In the genomic region with DNA sequence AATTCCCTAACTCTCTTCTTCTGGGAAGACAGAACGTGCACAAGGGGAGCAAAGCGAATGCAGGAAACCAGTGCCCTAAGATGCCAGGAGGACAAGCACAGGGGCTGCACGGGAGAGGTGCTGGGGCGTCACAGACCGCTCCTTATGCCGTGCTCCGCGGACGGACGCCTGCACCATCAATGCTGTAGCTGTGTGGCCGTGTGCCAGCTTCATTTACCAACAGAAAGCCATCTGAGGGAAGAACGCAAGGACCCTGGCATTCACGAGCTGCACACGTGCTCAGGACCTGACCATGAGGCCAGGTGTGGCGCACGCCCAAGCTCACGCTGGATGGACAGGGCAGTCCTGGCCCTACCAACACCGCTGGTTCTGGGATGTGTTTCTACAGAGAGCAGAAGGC, we compare ENCODE assay signal across 18 cellular contexts. TPM values are rescaled to one million over a fixed set of nuclear protein-coding genes. Genes with fewer than 3 reads are reported as not detected.
DNase-seq lines count a peak whose midpoint lies in the region; ATAC-seq lines count a peak whose summit lies in the region.
"Had no signal": no experiment of that assay in that cellular context is flagged by ENCODE, and none has a peak within 500 bp of the region (broad histone marks: within the 10 kb centered on the region; RNA-seq: fewer than 3 reads in every experiment).

No MANE protein-coding gene starts in this region.

- no peaks in the 10 kb centered on the region for H3K36me3 Mint-ChIP-seq in activated T-helper 1 cell treated with anti-CD3 and anti-CD28 coated beads, Interleukin-12 subunit alpha, Interleukin-12 subunit beta, Interleukin-2, Interleukin-4 antibody, amounts not matched to agents 30 ng/mL and 10 ng/mL and 1 ng/mL, durations not matched to agents 14 hours and 24 hours and 36 hours (ENCODE audit: low read depth)
- H3K36me3 Mint-ChIP-seq in naive thymus-derived CD8-positive, alpha-beta T cell, result peaks cover 0 to 74% (median 18%) of the 10 kb centered on the region in 3 donors

- H3K4me1 Mint-ChIP-seq in activated T-helper 1 cell treated with anti-CD3 and anti-CD28 coated beads, Interleukin-12 subunit alpha, Interleukin-12 subunit beta, Interleukin-2, Interleukin-4 antibody, amounts not matched to agents 30 ng/mL and 10 ng/mL and 1 ng/mL, durations not matched to agents 14 hours and 24 hours and 36 hours (ENCODE audit: low read depth), result no peaks in the 10 kb centered on the region
- H3K4me1 Mint-ChIP-seq in naive thymus-derived CD8-positive, alpha-beta T cell, result peaks cover 0 to 14% (median 4%) of the 10 kb centered on the region in 4 donors
- H3K4me1 Mint-ChIP-seq: B cell had no signal

- peaks cover 0 to 18% of the 10 kb centered on the region in 2 donors for H3K4me1 ChIP-seq in neuronal stem cell (ENCODE audit: control insufficient read depth in 2 of 2, insufficient read depth in 1 of 2, low read depth in 1 of 2, low read length in 2 of 2)

- no peak overlapping the region for H2BK120ac ChIP-seq in neuronal stem cell (ENCODE audit: low read depth, low read length)

- H3K9me3 ChIP-seq in neuronal stem cell (replicated peaks in 1 of 2; ENCODE audit: control insufficient read depth in 2 of 2, insufficient read depth in 1 of 2, low read depth in 1 of 2, low read length in 2 of 2), result peaks cover 0 to 4% of the 10 kb centered on the region in 2 donors
- H3K9me3 ChIP-seq: BLaER1 treated with 17β-estradiol and CSF1 and Interleukin-3, amounts not matched to agents 10 nM and 100 nM had no signal

- H3K27me3 Mint-ChIP-seq in activated T-helper 1 cell treated with anti-CD3 and anti-CD28 coated beads, Interleukin-12 subunit alpha, Interleukin-12 subunit beta, Interleukin-2, Interleukin-4 antibody, amounts not matched to agents 30 ng/mL and 10 ng/mL and 1 ng/mL, durations not matched to agents 14 hours and 24 hours and 36 hours (ENCODE audit: insufficient read depth), result no peaks in the 10 kb centered on the region
- H3K27me3 Mint-ChIP-seq in naive thymus-derived CD8-positive, alpha-beta T cell, result no peaks in the 10 kb centered on the region
- H3K27me3 Mint-ChIP-seq: B cell had no signal

- H2AFZ ChIP-seq in neuronal stem cell (ENCODE audit: low read length), result no peak overlapping the region
- H2AFZ ChIP-seq: GM23338 had no signal

- peak overlapping the region; percentile 19 for H3K18ac ChIP-seq in neuronal stem cell (ENCODE audit: low read length)

- H2AK5ac ChIP-seq in neuronal stem cell (ENCODE audit: low read depth, low read length), result no peak overlapping the region

- POLR2A ChIA-PET in naive thymus-derived CD8-positive, alpha-beta T cell (lab: Charles Lee), result no interaction called here

- no CpG with 5 or more reads among the region's 18 CpGs for WGBS in neuronal stem cell (ENCODE audit: extremely low coverage in 2 of 2, insufficient read length in 2 of 2, insufficient replicate concordance in 1 of 2), 2 donors

- H3K9me3 Mint-ChIP-seq in activated T-helper 1 cell treated with anti-CD3 and anti-CD28 coated beads, Interleukin-12 subunit alpha, Interleukin-12 subunit beta, Interleukin-2, Interleukin-4 antibody, amounts not matched to agents 30 ng/mL and 10 ng/mL and 1 ng/mL, durations not matched to agents 14 hours and 24 hours and 36 hours, result no peaks in the 10 kb centered on the region
- no peaks in the 10 kb centered on the region for H3K9me3 Mint-ChIP-seq in naive thymus-derived CD8-positive, alpha-beta T cell
- H3K9me3 Mint-ChIP-seq: CD8-positive, alpha-beta T cell; GM23338; HFFc6 had no signal

- H2BK5ac ChIP-seq in neuronal stem cell (ENCODE audit: low read length), result no peak overlapping the region

- no peak overlapping the region for H3K9ac ChIP-seq in neuronal stem cell (ENCODE audit: low read depth, low read length, poor library complexity)
- H3K9ac ChIP-seq: BLaER1 treated with 17β-estradiol and CSF1 and Interleukin-3, amounts not matched to agents 10 nM and 100 nM had no signal

- H3K4me3 ChIP-seq in neuronal stem cell (ENCODE audit: low read length in 2 of 2), result no peak overlapping the region
- H3K4me3 ChIP-seq: BLaER1 treated with 17β-estradiol and CSF1 and Interleukin-3, amounts not matched to agents 10 nM and 100 nM; GM23338 had no signal

- no peak overlapping the region for H3K27ac ChIP-seq in neuronal stem cell (replicated peaks; ENCODE audit: low read length)
- H3K27ac ChIP-seq: BLaER1 treated with 17β-estradiol and CSF1 and Interleukin-3, amounts not matched to agents 10 nM and 100 nM; HL-60 had no signal

- peak overlapping the region; percentile 67 for H3K4ac ChIP-seq in neuronal stem cell (ENCODE audit: low read length)

- ATAC-seq in naive thymus-derived CD8-positive, alpha-beta T cell, result no peak
- ATAC-seq: CD8-positive, alpha-beta T cell; GM23338; HCT116 had no signal

- H2BK12ac ChIP-seq in neuronal stem cell (ENCODE audit: low read length), result no peak overlapping the region

- H3K79me1 ChIP-seq in neuronal stem cell (ENCODE audit: low read depth, low read length), result peaks cover 8% of the 10 kb centered on the region

- H3K4me3 Mint-ChIP-seq in activated T-helper 1 cell treated with anti-CD3 and anti-CD28 coated beads, Interleukin-12 subunit alpha, Interleukin-12 subunit beta, Interleukin-2, Interleukin-4 antibody, amounts not matched to agents 30 ng/mL and 10 ng/mL and 1 ng/mL, durations not matched to agents 14 hours and 24 hours and 36 hours, result no peak overlapping the region
- H3K4me3 Mint-ChIP-seq in naive thymus-derived CD8-positive, alpha-beta T cell, result no peak overlapping the region
- H3K4me3 Mint-ChIP-seq: B cell; CD8-positive, alpha-beta T cell; GM23338; HFFc6 had no signal

- intact Hi-C loops in activated T-helper 1 cell treated with anti-CD3 and anti-CD28 coated beads, Interleukin-12 subunit alpha, Interleukin-12 subunit beta, Interleukin-2, Interleukin-4 antibody, amounts not matched to agents 30 ng/mL and 10 ng/mL and 1 ng/mL, durations not matched to agents 14 hours and 24 hours and 36 hours (cut with micrococcal nuclease), result no loop called here

- H3K4me2 ChIP-seq in neuronal stem cell (ENCODE audit: insufficient read depth, low read length, poor library complexity, severe bottlenecking), result no peak overlapping the region
- H3K4me2 ChIP-seq: BLaER1 treated with 17β-estradiol and CSF1 and Interleukin-3, amounts not matched to agents 10 nM and 100 nM; GM23338 had no signal

- no peak overlapping the region for H4K8ac ChIP-seq in neuronal stem cell (ENCODE audit: low read depth, low read length)

- no peaks in the 10 kb centered on the region for H3K27me3 ChIP-seq in neuronal stem cell (ENCODE audit: control insufficient read depth in 3 of 3, insufficient read depth in 3 of 3, low read depth in 1 of 3, low read length in 3 of 3)
- H3K27me3 ChIP-seq: BLaER1 treated with 17β-estradiol and CSF1 and Interleukin-3, amounts not matched to agents 10 nM and 100 nM had no signal

- DNase-seq in NCI-H1105 treated with DMSO at 0.1 percent for 48 hours (lab: John Stamatoyannopoulos, UW) (peak; percentile 40), NCI-H1105 (lab: John Stamatoyannopoulos, UW) (no peak), neuronal stem cell (ENCODE audit: low spot score) (no peak), ureter (ENCODE audit: low spot score) (no peak)
- DNase-seq in activated T-helper 1 cell treated with anti-CD3 and anti-CD28 coated beads, Interleukin-12 subunit alpha, Interleukin-12 subunit beta, Interleukin-2, Interleukin-4 antibody, amounts not matched to agents 30 ng/mL and 10 ng/mL and 1 ng/mL, durations not matched to agents 14 hours and 24 hours and 36 hours (ENCODE audit: low spot score), result no peak
- no peak for DNase-seq in naive thymus-derived CD8-positive, alpha-beta T cell
- DNase-seq in activated effector memory CD4-positive, alpha-beta T cell treated with anti-CD3 and anti-CD28 coated beads, Interleukin-2, amount 50 U/mL, for 16 hours, result no peak
- DNase-seq: 8988T; CD8-positive, alpha-beta T cell; DMS 273 treated with DMSO at 0.1 percent for 48 hours; GDM1; H7; HFFc6 had no signal

- H3K23ac ChIP-seq in neuronal stem cell (ENCODE audit: low read depth, low read length, poor library complexity), result no peak overlapping the region

- H3K27ac Mint-ChIP-seq in activated T-helper 1 cell treated with anti-CD3 and anti-CD28 coated beads, Interleukin-12 subunit alpha, Interleukin-12 subunit beta, Interleukin-2, Interleukin-4 antibody, amounts not matched to agents 30 ng/mL and 10 ng/mL and 1 ng/mL, durations not matched to agents 14 hours and 24 hours and 36 hours, result peak overlapping the region; percentile 55
- no peak overlapping the region for H3K27ac Mint-ChIP-seq in naive thymus-derived CD8-positive, alpha-beta T cell
- H3K27ac Mint-ChIP-seq: B cell; CD8-positive, alpha-beta T cell; GM23338; HFFc6 had no signal

- H3K36me3 ChIP-seq in neuronal stem cell (replicated peaks in 1 of 2; ENCODE audit: control insufficient read depth in 2 of 2, insufficient read depth in 2 of 2, low read length in 2 of 2), result peaks cover 41 to 91% of the 10 kb centered on the region in 2 donors

- no peak overlapping the region for H3K14ac ChIP-seq in neuronal stem cell (ENCODE audit: low read length)

- no peak overlapping the region for H4K91ac ChIP-seq in neuronal stem cell (ENCODE audit: low read depth, low read length, poor library complexity)

- no peak overlapping the region for H2BK15ac ChIP-seq in neuronal stem cell (ENCODE audit: low read length)

RNA-seq across cellular contexts. Expression of a gene that starts 35.4 kb away (rescaled TPM):
- 20.1 and 26.8 TPM in 2 replicates for total RNA-seq in activated T-helper 1 cell treated with anti-CD3 and anti-CD28 coated beads, Interleukin-12 subunit alpha, Interleukin-12 subunit beta, Interleukin-2, Interleukin-4 antibody, amounts not matched to agents 30 ng/mL and 10 ng/mL and 1 ng/mL, durations not matched to agents 14 hours and 24 hours and 36 hours
- 44.5 TPM for polyA plus RNA-seq in neuronal stem cell (2013, experiment 1 of 2)
- polyA plus RNA-seq in neuronal stem cell (2013, experiment 2 of 2), result 43.8 TPM
- 10 to 100 TPM; 74.1 to 80.9 TPM for total RNA-seq in naive thymus-derived CD8-positive, alpha-beta T cell
- polyA plus RNA-seq in naive thymus-derived CD8-positive, alpha-beta T cell, result 1 to 10 TPM; 3.7 to 7.3 (median 6.4) TPM
- total RNA-seq in ureter, result 66.7 TPM

RNA-seq across cellular contexts. Expression of a gene that starts 35.5 kb away (rescaled TPM):
- total RNA-seq in activated T-helper 1 cell treated with anti-CD3 and anti-CD28 coated beads, Interleukin-12 subunit alpha, Interleukin-12 subunit beta, Interleukin-2, Interleukin-4 antibody, amounts not matched to agents 30 ng/mL and 10 ng/mL and 1 ng/mL, durations not matched to agents 14 hours and 24 hours and 36 hours, result 22.6 and 25.5 TPM in 2 replicates
- polyA plus RNA-seq in neuronal stem cell (2013, experiment 1 of 2), result 23.9 TPM
- 23.5 TPM for polyA plus RNA-seq in neuronal stem cell (2013, experiment 2 of 2)
- 10 to 100 TPM; 30.7 to 30.8 TPM for total RNA-seq in naive thymus-derived CD8-positive, alpha-beta T cell
- polyA plus RNA-seq in naive thymus-derived CD8-positive, alpha-beta T cell, result 10 to 100 TPM in 1 of 3 donors, 1 to 10 TPM in 2; 7.9 to 10.1 (median 8.1) TPM
- 27.2 TPM for total RNA-seq in ureter

RNA-seq across cellular contexts. Expression of a gene that starts 57.9 kb away (rescaled TPM):
- total RNA-seq in activated T-helper 1 cell treated with anti-CD3 and anti-CD28 coated beads, Interleukin-12 subunit alpha, Interleukin-12 subunit beta, Interleukin-2, Interleukin-4 antibody, amounts not matched to agents 30 ng/mL and 10 ng/mL and 1 ng/mL, durations not matched to agents 14 hours and 24 hours and 36 hours, result 88.3 and 89.3 TPM in 2 replicates
- 32.9 TPM for polyA plus RNA-seq in neuronal stem cell (2013, experiment 1 of 2)
- 33.7 TPM for polyA plus RNA-seq in neuronal stem cell (2013, experiment 2 of 2)
- 100 to 1,000 TPM; 124 to 126 TPM for total RNA-seq in naive thymus-derived CD8-positive, alpha-beta T cell
- 10 to 100 TPM; 13.1 to 23.2 (median 13.7) TPM for polyA plus RNA-seq in naive thymus-derived CD8-positive, alpha-beta T cell
- total RNA-seq in ureter, result 45.0 TPM
